In the genomic region with DNA sequence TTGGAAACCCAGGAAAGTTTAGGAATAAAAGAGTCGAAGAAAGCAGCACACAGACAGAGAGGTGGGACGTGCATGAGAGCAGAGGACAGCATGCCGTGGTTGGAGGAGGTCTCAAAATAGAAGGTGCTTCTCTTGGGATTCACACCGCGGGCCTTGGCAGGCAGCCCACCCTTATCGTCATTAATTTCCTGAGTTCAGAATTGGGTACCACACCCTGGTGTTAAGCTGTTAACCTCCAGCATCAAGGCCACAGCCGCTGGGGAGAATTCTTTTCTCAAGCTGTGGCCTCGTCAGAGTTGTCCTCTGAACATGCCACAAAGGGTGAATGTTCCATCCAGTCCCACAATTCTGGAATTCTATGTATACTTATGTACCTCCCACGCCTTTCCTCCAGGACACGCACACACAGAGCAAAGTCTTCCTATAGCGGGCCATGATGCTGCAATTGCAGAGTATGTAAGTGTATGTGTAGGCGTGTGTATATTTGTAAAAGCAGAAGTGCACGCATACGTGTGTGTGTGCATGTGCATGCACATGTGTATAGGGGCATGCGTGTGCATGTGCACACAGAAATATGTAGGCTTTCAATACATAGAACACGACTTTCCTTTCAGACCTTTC, we compare ENCODE assay signal across 13 cellular contexts. TPM values are rescaled to one million over a fixed set of nuclear protein-coding genes. Genes with fewer than 3 reads are reported as not detected.
A peak's percentile ranks its signal among the peaks of the same experiment; 100 is the strongest.
DNase-seq lines count a peak whose midpoint lies in the region; ATAC-seq and TF ChIP-seq lines count a peak whose summit lies in the region.
"Had no signal": no experiment of that assay in that cellular context is flagged by ENCODE, and none has a peak within 500 bp of the region (broad histone marks: within the 10 kb centered on the region; RNA-seq: fewer than 3 reads in every experiment).

No MANE protein-coding gene starts in this region.

- ATAC-seq in heart left ventricle (peak; percentile 46 to 75 (median 55)), GM19023 (IDR thresholded peaks at IDR 0.05; ENCODE audit: unreplicated experiment) (no peak)

- H3K36me3 ChIP-seq in heart left ventricle, result no peaks in the 10 kb centered on the region
- no peaks in the 10 kb centered on the region for H3K36me3 ChIP-seq in prostate gland

- H3K4me3 ChIP-seq in heart left ventricle, result peak overlapping the region in 8 of 12 donors; percentile 26 to 42 (median 30)
- H3K4me3 ChIP-seq in prostate gland, result no peak overlapping the region
- H3K4me3 ChIP-seq: smooth muscle cell had no signal

- whole genome bisulfite sequencing in heart left ventricle, 4 donors, result 46 to 51% (median 47%) methylated on average over 16 of the region's 16 CpGs
- 69% methylated on average over 16 of the region's 16 CpGs for WGBS in prostate gland

- H3K9me3 ChIP-seq in heart left ventricle (no peaks in the 10 kb centered on the region), prostate gland (no peaks in the 10 kb centered on the region)

- peak; percentile 17 for DNase-seq in NCI-H2171 treated with DMSO at 0.1 percent for 48 hours (lab: John Stamatoyannopoulos, UW)
- DNase-seq in NCI-H2171 (lab: John Stamatoyannopoulos, UW), result no peak
- DNase-seq in activated CD8-positive, alpha-beta memory T cell treated with anti-CD3 and anti-CD28 coated beads, Interleukin-2, amount 50 U/mL, for 4 hours, result peak; percentile 27
- DNase-seq in heart left ventricle, result peak in 4 of 5 donors; percentile 57 to 62 (median 60)
- DNase-seq in stimulated activated CD8-positive, alpha-beta memory T cell treated with anti-CD3 and anti-CD28 coated beads, Interleukin-7, amount 100 ng/mL, for 24 hours (ENCODE audit: low read depth), result peak; percentile 6
- no peak for DNase-seq in germinal center (ENCODE audit: low spot score)
- no peak for DNase-seq in prostate gland (ENCODE audit: low spot score)
- DNase-seq: cortex of kidney, MM.1S, NCI-H524 had no signal

- no peaks in the 10 kb centered on the region for H3K27me3 ChIP-seq in heart left ventricle
- no peaks in the 10 kb centered on the region for H3K27me3 ChIP-seq in prostate gland (replicated peaks; ENCODE audit: insufficient read depth)

- H3K27ac ChIP-seq in heart left ventricle (peak overlapping the region in 9 of 12 donors; percentile 20 to 68 (median 43)), prostate gland (no peak overlapping the region)
- H3K27ac ChIP-seq: 22Rv1 had no signal

- intact Hi-C loops in heart left ventricle (cut with DNase I), result loop anchor here in 4 of 10 donors (5.0 to 10.0 kb wide), 2 partner anchors 67 to 175 kb away; no protein-coding TSS in a partner anchor
- intact Hi-C loops in prostate gland (cut with DNase I), result loop anchor here (5.0 kb wide), 1 partner anchor 172 kb away; no protein-coding TSS in a partner anchor

- H3K4me1 ChIP-seq in heart left ventricle (peaks cover 0 to 14% (median 9%) of the 10 kb centered on the region in 12 donors), prostate gland (replicated peaks) (no peaks in the 10 kb centered on the region)

- TF ChIP-seq CTCF in heart left ventricle (IDR thresholded peaks at IDR 0.05), result no peak
- no peak for TF ChIP-seq CTCF in prostate gland (IDR thresholded peaks at IDR 0.05)

- TF ChIP-seq POLR2A in heart left ventricle (IDR thresholded peaks at IDR 0.05) (no peak), prostate gland (IDR thresholded peaks at IDR 0.05) (no peak)

RNA-seq across cellular contexts. Expression of a gene that starts 39.0 kb away (rescaled TPM):
- total RNA-seq in heart left ventricle (1 to 10 TPM in 4 of 9 donors, under 1 TPM in 5; 0.12 to 2.8 (median 0.87) TPM), prostate gland (1 to 10 TPM in 1 of 2 donors, under 1 TPM in 1; 0.82 to 1.7 TPM)
- polyA plus RNA-seq in heart left ventricle, result 1 to 10 TPM in 1 of 2 donors, under 1 TPM in 1; 0.30 to 1.7 TPM
- total RNA-seq: smooth muscle cell had no signal
- polyA plus RNA-seq: smooth muscle cell had no signal

RNA-seq across cellular contexts. Expression of a gene that starts 59.0 kb away (rescaled TPM):
- total RNA-seq in heart left ventricle, result 10 to 100 TPM in 8 of 9 donors, 1 to 10 TPM in 1; 5.3 to 36.5 (median 16.7) TPM
- polyA plus RNA-seq in heart left ventricle, result 10 to 100 TPM; 11.4 to 71.0 TPM
- total RNA-seq in prostate gland, result 1 to 10 TPM in 1 of 2 donors, under 1 TPM in 1; 0.59 to 1.5 TPM

Comparison
In these comparisons a context has a peak if more than half of its experiments do, and no peak if none do; other contexts are left out.
1. DNase-seq: peak in NCI-H2171 treated with DMSO at 0.1 percent for 48 hours (single experiment), activated CD8-positive, alpha-beta memory T cell treated with anti-CD3 and anti-CD28 coated beads, Interleukin-2, amount 50 U/mL, for 4 hours (single experiment), heart left ventricle (4 of 5) and stimulated activated CD8-positive, alpha-beta memory T cell treated with anti-CD3 and anti-CD28 coated beads, Interleukin-7, amount 100 ng/mL, for 24 hours (single experiment); none in NCI-H2171 (single experiment), germinal center (single experiment) and prostate gland (single experiment).
2. H3K27ac ChIP-seq: peak in heart left ventricle (9 of 12); none in prostate gland (0 of 2).
3. H3K4me3 ChIP-seq: peak in heart left ventricle (8 of 12); none in prostate gland (0 of 2).